8 cellular contexts compared by ENCODE assay signal in genomic region chr1:74197255-74197654, GRCh38. TPM values are rescaled to one million over a fixed set of nuclear protein-coding genes. Genes with fewer than 3 reads are reported as not detected.
DNase-seq lines count a peak whose midpoint lies in the region; ATAC-seq and TF ChIP-seq lines count a peak whose summit lies in the region.

No MANE protein-coding gene starts in this region.

- no peak overlapping the region for H3K9ac ChIP-seq in NT2/D1 (ENCODE audit: insufficient read length, low read depth)

- peak overlapping the region; percentile 93 for H3K4me3 Mint-ChIP-seq in endothelial cell (ENCODE audit: unreplicated experiment)

- no peaks in the 10 kb centered on the region for H3K36me3 Mint-ChIP-seq in endothelial cell (ENCODE audit: low read depth, unreplicated experiment)

- H3K4me3 ChIP-seq in GM12865 (ENCODE audit: low read depth, low read length) (peak overlapping the region; percentile 87), NT2/D1 (ENCODE audit: insufficient read length, low read depth) (peak overlapping the region; percentile 74), retinal pigment epithelial cell (ENCODE audit: low read length) (peak overlapping the region; percentile 89)

- no peaks in the 10 kb centered on the region for H3K9me3 Mint-ChIP-seq in endothelial cell (ENCODE audit: unreplicated experiment)

- no peak for TF ChIP-seq CTCF in GM12865 (IDR thresholded peaks at IDR 0.05; ENCODE audit: insufficient read depth, low read depth, low read length, missing control alignments)
- no peak for TF ChIP-seq CTCF in endothelial cell (IDR thresholded peaks at IDR 0.05; ENCODE audit: unreplicated experiment)
- no peak for TF ChIP-seq CTCF in retinal pigment epithelial cell (conservative IDR thresholded peaks at IDR 0.05; ENCODE audit: low read depth, low read length)

- H3K27me3 ChIP-seq in NT2/D1 (ENCODE audit: insufficient read depth, insufficient read length): no peaks in the 10 kb centered on the region

- peak overlapping the region; percentile 96 for H3K27ac Mint-ChIP-seq in endothelial cell (ENCODE audit: unreplicated experiment)

- ATAC-seq in GM21825 (IDR thresholded peaks at IDR 0.05; ENCODE audit: unreplicated experiment): no peak

- H3K4me1 ChIP-seq in NT2/D1 (ENCODE audit: insufficient read depth, insufficient read length): no peaks in the 10 kb centered on the region

- H3K27me3 Mint-ChIP-seq in endothelial cell (ENCODE audit: unreplicated experiment): no peaks in the 10 kb centered on the region

- no peaks in the 10 kb centered on the region for H3K9me3 ChIP-seq in NT2/D1 (ENCODE audit: insufficient read depth, low read length)

- DNase-seq in GM12865 (ENCODE audit: low read depth) (no peak), NT2/D1 (ENCODE audit: low read depth, low spot score) (no peak), endothelial cell (ENCODE audit: low spot score) (no peak), retinal pigment epithelial cell (ENCODE audit: low read depth) (no peak), anterior cingulate cortex (lab: John Stamatoyannopoulos, UW) (no peak), NCI-H2081 (lab: John Stamatoyannopoulos, UW) (no peak), dermis blood vessel endothelial cell (no peak)

- peaks cover 12% of the 10 kb centered on the region for H3K36me3 ChIP-seq in NT2/D1 (ENCODE audit: insufficient read depth, insufficient read length, low read length)

- H3K4me1 Mint-ChIP-seq in endothelial cell (ENCODE audit: unreplicated experiment): peaks cover 6% of the 10 kb centered on the region

RNA-seq across cellular contexts. Expression of gene LRRIQ3, which starts 0.7 kb away (rescaled TPM):
- total RNA-seq in endothelial cell (ENCODE audit: unreplicated experiment) (0.21 TPM), dermis blood vessel endothelial cell (0.17 and 0.56 TPM in 2 replicates)

RNA-seq across cellular contexts. Expression of gene FPGT, which starts 0.8 kb away (rescaled TPM):
- total RNA-seq in endothelial cell (ENCODE audit: unreplicated experiment) (11.7 TPM), dermis blood vessel endothelial cell (10.7 and 18.2 TPM in 2 replicates)

RNA-seq across cellular contexts. Expression of gene TNNI3K, which starts 37.9 kb away (rescaled TPM):
- not detected for total RNA-seq in endothelial cell (ENCODE audit: unreplicated experiment)
- total RNA-seq in dermis blood vessel endothelial cell: not detected in 2 replicates
